In genomic region chr6:21596379-21597242, GRCh38 we compare ENCODE assay signal across 8 cellular contexts. TPM values are rescaled to one million over a fixed set of nuclear protein-coding genes. Genes with fewer than 3 reads are reported as not detected.
DNase-seq lines count a peak whose midpoint lies in the region; ATAC-seq and TF ChIP-seq lines count a peak whose summit lies in the region.

No MANE protein-coding gene starts in this region.

- H3K9me3 ChIP-seq in NT2/D1 (ENCODE audit: insufficient read depth, low read length) (no peaks in the 10 kb centered on the region), heart right ventricle (no peaks in the 10 kb centered on the region), ovary (no peaks in the 10 kb centered on the region)

- H3K27ac ChIP-seq in heart right ventricle (peak overlapping the region; percentile 30 to 96 (median 88)), ovary (peak overlapping the region; percentile 83 to 87)

- ATAC-seq in HG02885 (IDR thresholded peaks at IDR 0.05; ENCODE audit: poor library complexity, unreplicated experiment) (peak; percentile 22), heart right ventricle (peak; percentile 12 to 58 (median 36)), GM18517 (IDR thresholded peaks at IDR 0.05; ENCODE audit: unreplicated experiment) (no peak), HG03520 (IDR thresholded peaks at IDR 0.05; ENCODE audit: unreplicated experiment) (no peak)

- peak; percentile 78 for DNase-seq in DMS53 treated with DMSO at 0.1 percent for 48 hours (lab: John Stamatoyannopoulos, UW; ENCODE audit: unreplicated experiment)
- DNase-seq in NT2/D1 (ENCODE audit: low read depth, low spot score): no peak
- DNase-seq in amniotic epithelial cell (ENCODE audit: low read depth): peak; percentile 67
- DNase-seq in heart right ventricle: peak; percentile 57 to 63
- peak; percentile 67 to 82 (median 79) for DNase-seq in ovary

- H3K4me3 ChIP-seq in NT2/D1 (ENCODE audit: insufficient read length, low read depth): peak overlapping the region; percentile 95
- H3K4me3 ChIP-seq in heart right ventricle: peak overlapping the region; percentile 48 to 88 (median 80)
- H3K4me3 ChIP-seq in ovary: peak overlapping the region; percentile 85

- H3K36me3 ChIP-seq in NT2/D1 (ENCODE audit: insufficient read depth, insufficient read length, low read length) (peaks cover 26% of the 10 kb centered on the region), heart right ventricle (no peaks in the 10 kb centered on the region), ovary (no peaks in the 10 kb centered on the region)

- intact Hi-C loops in heart right ventricle (cut with DNase I): loop anchor here in 9 of 10 donors (5.0 to 10.0 kb wide), 19 partner anchors 68 to 1851 kb away; partner anchors contain the start of gene E2F3 (in 1 of the 9)
- intact Hi-C loops in ovary (cut with DNase I): loop anchor here (2.0 to 10.0 kb wide), 6 partner anchors 68 to 1138 kb away; no protein-coding TSS in a partner anchor

- TF ChIP-seq EP300 in ovary (IDR thresholded peaks at IDR 0.05): no peak

- H3K4me1 ChIP-seq in NT2/D1 (ENCODE audit: insufficient read depth, insufficient read length) (no peaks in the 10 kb centered on the region), heart right ventricle (peaks cover 3 to 45% (median 25%) of the 10 kb centered on the region in 9 donors), ovary (ENCODE audit: insufficient read depth) (peaks cover 5% of the 10 kb centered on the region)

- 1% methylated on average over 37 of the region's 37 CpGs for WGBS in heart right ventricle, 2 donors
- 0 to 1% (median 1%) methylated on average over 37 of the region's 37 CpGs for WGBS in ovary, 3 donors

- H3K9ac ChIP-seq in NT2/D1 (ENCODE audit: insufficient read length, low read depth): peak overlapping the region; percentile 98

- H3K27me3 ChIP-seq in NT2/D1 (ENCODE audit: insufficient read depth, insufficient read length): no peaks in the 10 kb centered on the region
- no peaks in the 10 kb centered on the region for H3K27me3 ChIP-seq in heart right ventricle
- no peaks in the 10 kb centered on the region for H3K27me3 ChIP-seq in ovary

- TF ChIP-seq POLR2A in ovary (IDR thresholded peaks at IDR 0.05): no peak

- TF ChIP-seq CTCF in heart right ventricle (IDR thresholded peaks at IDR 0.05): peak; percentile 39 to 72 (median 62)
- peak; percentile 47 to 58 (median 49) for TF ChIP-seq CTCF in ovary (IDR thresholded peaks at IDR 0.05)

RNA-seq across cellular contexts. Expression of gene SOX4, which starts 3.1 kb away (rescaled TPM):
- total RNA-seq in heart right ventricle (10 to 100 TPM in 3 of 10 donors, 1 to 10 TPM in 7; 3.1 to 19.1 (median 7.7) TPM), ovary (10 to 100 TPM; 34.4 to 78.3 (median 53.5) TPM)
- polyA plus RNA-seq in heart right ventricle (1 to 10 TPM; 2.6 to 3.8 TPM), ovary (10 to 100 TPM; 34.0 to 82.6 TPM)

Comparison
In these comparisons a context has a peak if more than half of its experiments do, and no peak if none do; other contexts are left out.
1. ATAC-seq: peak in HG02885 (single experiment) and heart right ventricle (8 of 8); none in GM18517 (single experiment) and HG03520 (single experiment).
2. Peak in every context shown above with its lines, with median percentiles within 50 percentile points of each other: H3K4me3 ChIP-seq.